Comparison of ENCODE assay signal across 1 cellular context in genomic region chr19:35657904-35658700, GRCh38.
TF ChIP-seq lines count a peak whose summit lies in the region.

No MANE protein-coding gene starts in this region.

TF ChIP-seq in HepG2, 621 proteins besides CTCF, POLR2A, EP300 and RAD21:
- no peak for TF ChIP-seq DBP (CRISPR knock-in tag; IDR thresholded peaks at IDR 0.05; ENCODE audit: not compliant biosample characterization)
- TF ChIP-seq ZNF563 (CRISPR knock-in tag; IDR thresholded peaks at IDR 0.05), result no peak
- TF ChIP-seq ZMAT3 (CRISPR knock-in tag; conservative IDR thresholded peaks at IDR 0.05), result no peak
- TF ChIP-seq SIX4 (CRISPR knock-in tag; IDR thresholded peaks at IDR 0.05), result no peak
- TF ChIP-seq ELK4 (CRISPR knock-in tag; IDR thresholded peaks at IDR 0.05; ENCODE audit: borderline replicate concordance), result no peak
- no peak for TF ChIP-seq HMG20A (CRISPR knock-in tag; IDR thresholded peaks at IDR 0.05; ENCODE audit: borderline replicate concordance)
- no peak for TF ChIP-seq ETV6 (CRISPR knock-in tag; conservative IDR thresholded peaks at IDR 0.05)
- no peak for TF ChIP-seq ZNF318 (CRISPR knock-in tag; IDR thresholded peaks at IDR 0.05)
- TF ChIP-seq ATF1 (CRISPR knock-in tag; IDR thresholded peaks at IDR 0.05), result no peak
- TF ChIP-seq ZNF775 (CRISPR knock-in tag; IDR thresholded peaks at IDR 0.05; ENCODE audit: borderline replicate concordance), result no peak
- no peak for TF ChIP-seq KAT8 (CRISPR knock-in tag; IDR thresholded peaks at IDR 0.05)
- no peak for TF ChIP-seq JUNB (CRISPR knock-in tag; IDR thresholded peaks at IDR 0.05; ENCODE audit: borderline replicate concordance)
- no peak for TF ChIP-seq HDAC6 (IDR thresholded peaks at IDR 0.05; ENCODE audit: low read depth, low read length)
- TF ChIP-seq ZNF430 (CRISPR knock-in tag; IDR thresholded peaks at IDR 0.05), result no peak
- no peak for TF ChIP-seq U2AF1 (optimal IDR thresholded peaks at IDR 0.05; ENCODE audit: low read depth, low read length)
- TF ChIP-seq, protein P1, sequence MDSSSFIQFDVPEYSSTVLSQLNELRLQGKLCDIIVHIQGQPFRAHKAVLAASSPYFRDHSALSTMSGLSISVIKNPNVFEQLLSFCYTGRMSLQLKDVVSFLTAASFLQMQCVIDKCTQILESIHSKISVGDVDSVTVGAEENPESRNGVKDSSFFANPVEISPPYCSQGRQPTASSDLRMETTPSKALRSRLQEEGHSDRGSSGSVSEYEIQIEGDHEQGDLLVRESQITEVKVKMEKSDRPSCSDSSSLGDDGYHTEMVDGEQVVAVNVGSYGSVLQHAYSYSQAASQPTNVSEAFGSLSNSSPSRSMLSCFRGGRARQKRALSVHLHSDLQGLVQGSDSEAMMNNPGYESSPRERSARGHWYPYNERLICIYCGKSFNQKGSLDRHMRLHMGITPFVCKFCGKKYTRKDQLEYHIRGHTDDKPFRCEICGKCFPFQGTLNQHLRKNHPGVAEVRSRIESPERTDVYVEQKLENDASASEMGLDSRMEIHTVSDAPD (CRISPR knock-in tag; IDR thresholded peaks at IDR 0.05), result no peak
- no peak for TF ChIP-seq ZNF652 (CRISPR knock-in tag; IDR thresholded peaks at IDR 0.05; ENCODE audit: borderline replicate concordance, low read depth)
- no peak for TF ChIP-seq ZNF552 (CRISPR knock-in tag; IDR thresholded peaks at IDR 0.05; ENCODE audit: borderline replicate concordance)
- no peak for TF ChIP-seq ZNF382 (CRISPR knock-in tag; IDR thresholded peaks at IDR 0.05; ENCODE audit: borderline replicate concordance)
